7 cellular contexts compared by ENCODE assay signal in the genomic region with DNA sequence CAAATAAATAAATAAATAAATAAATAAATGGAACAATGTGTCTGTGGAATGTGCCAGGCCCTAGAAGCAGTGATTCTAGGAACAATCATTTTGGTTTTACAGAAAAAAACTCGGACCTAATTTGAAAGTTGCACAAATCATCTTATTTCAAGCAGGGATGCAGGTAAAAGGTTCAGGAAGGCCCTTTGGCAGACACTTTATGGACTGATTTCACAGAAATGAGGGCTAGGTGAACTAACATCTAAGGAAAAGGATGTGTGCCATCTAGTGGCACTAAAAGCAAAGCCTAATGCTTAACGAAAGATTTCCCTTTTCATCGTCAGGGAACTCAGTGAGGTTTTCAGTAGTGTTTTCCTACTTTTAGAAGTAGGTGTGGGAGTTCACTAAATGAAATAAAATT. TPM values are rescaled to one million over a fixed set of nuclear protein-coding genes. Genes with fewer than 3 reads are reported as not detected.
DNase-seq lines count a peak whose midpoint lies in the region; ATAC-seq, FAIRE-seq and TF ChIP-seq lines count a peak whose summit lies in the region.
"Not testable (repeated sequence)": the region's sequence is repeated elsewhere in the genome, so short reads cannot be mapped to it uniquely, and the experiment has no call there.

No MANE protein-coding gene starts in this region.

- H3K4me1 Mint-ChIP-seq in neural progenitor cell: not testable (repeated sequence)

- H3K27ac Mint-ChIP-seq in neural progenitor cell: not testable (repeated sequence)

- not testable (repeated sequence) for H3K27me3 Mint-ChIP-seq in neural progenitor cell (ENCODE audit: insufficient read depth, low read depth)

- peak; percentile 76 for FAIRE-seq in keratinocyte (lab: Jason Lieb, UNC)

- H3K79me2 ChIP-seq in DND-41 (ENCODE audit: insufficient read depth, low read length); keratinocyte (ENCODE audit: control insufficient read depth, insufficient read depth, low read length); neural progenitor cell (ENCODE audit: low read depth): not testable (repeated sequence)

- not testable (repeated sequence) for H3K4me3 ChIP-seq in DND-41 (ENCODE audit: low read depth in 1 of 2, low read length in 2 of 2); astrocyte of the spinal cord (ENCODE audit: low read depth, low read length); keratinocyte (ENCODE audit: control insufficient read depth in 2 of 3, extremely low read depth in 1 of 3, insufficient read depth in 2 of 3, low read depth in 1 of 3, low read length in 3 of 3); neural progenitor cell

- H3K4me1 ChIP-seq in DND-41 (ENCODE audit: insufficient read depth, low read length); keratinocyte (ENCODE audit: control insufficient read depth, extremely low read depth, insufficient read depth, low read length); neural progenitor cell: not testable (repeated sequence)

- H3K36me3 ChIP-seq in DND-41 (ENCODE audit: insufficient read depth, low read length); keratinocyte (ENCODE audit: control insufficient read depth in 2 of 2, extremely low read depth in 1 of 2, insufficient read depth in 2 of 2, low read length in 2 of 2); neural progenitor cell: not testable (repeated sequence)

- H3K9me1 ChIP-seq in keratinocyte (ENCODE audit: control insufficient read depth, extremely low read depth, insufficient read depth, low read length): not testable (repeated sequence)

- 0 out of 3 replicates have a peak, but pooled peaks have one; percentile 25 for ATAC-seq in DND-41 (ENCODE audit: insufficient read depth, low read depth)
- ATAC-seq in HG03378 (IDR thresholded peaks at IDR 0.05; ENCODE audit: unreplicated experiment): peak; percentile 29

- H3K9me3 ChIP-seq in DND-41 (ENCODE audit: insufficient read depth, low read length, severe bottlenecking); keratinocyte (ENCODE audit: control insufficient read depth, low read depth, low read length); neural progenitor cell (ENCODE audit: low read depth): not testable (repeated sequence)

- H3K36me3 Mint-ChIP-seq in neural progenitor cell: not testable (repeated sequence)

- H3K9me3 Mint-ChIP-seq in neural progenitor cell: not testable (repeated sequence)

- H3K27ac ChIP-seq in DND-41 (ENCODE audit: low read length); keratinocyte (ENCODE audit: control insufficient read depth, insufficient read depth, low read length); neural progenitor cell: not testable (repeated sequence)

- not testable (repeated sequence) for TF ChIP-seq CTCF in DND-41 (IDR thresholded peaks at IDR 0.05; ENCODE audit: borderline replicate concordance, extremely low read depth, low read length, poor library complexity, severe bottlenecking); astrocyte of the spinal cord (IDR thresholded peaks at IDR 0.05; ENCODE audit: low read depth, low read length); keratinocyte (optimal IDR thresholded peaks at IDR 0.05 in 1 of 3, IDR thresholded peaks at IDR 0.05 in 1 of 3, conservative IDR thresholded peaks at IDR 0.05 in 1 of 3; ENCODE audit: extremely low read depth in 1 of 3, insufficient read depth in 2 of 3, low read length in 3 of 3)
- TF ChIP-seq CTCF in neural progenitor cell (IDR thresholded peaks at IDR 0.05): peak; percentile 40

- not testable (repeated sequence) for H3F3A ChIP-seq in neural progenitor cell (ENCODE audit: low read depth)

- dilution Hi-C loops in keratinocyte (cut with MboI; ENCODE audit: extremely low pct_ligation_motif_present, low sequenced_read_pairs): not testable (repeated sequence)

- in situ Hi-C loops in astrocyte of the spinal cord (cut with HindIII; ENCODE audit: low sequenced_read_pairs): not testable (repeated sequence)

- not testable (repeated sequence) for H3K27me3 ChIP-seq in DND-41 (ENCODE audit: insufficient read depth, low read length, poor library complexity); keratinocyte (ENCODE audit: control insufficient read depth, extremely low read depth, insufficient read depth, low read length); neural progenitor cell

- H3K9ac ChIP-seq in DND-41 (ENCODE audit: low read depth, low read length); keratinocyte (ENCODE audit: control insufficient read depth, extremely low read depth, insufficient read depth, low read length); neural progenitor cell: not testable (repeated sequence)

- H2AFZ ChIP-seq in DND-41 (ENCODE audit: low read depth, low read length); keratinocyte (ENCODE audit: control insufficient read depth, low read length); neural progenitor cell (replicated peaks): not testable (repeated sequence)

- not testable (repeated sequence) for DNase-seq in DND-41; keratinocyte (ENCODE audit: low read depth, low spot score)
- DNase-seq in RPMI8226 (peak; percentile 3), astrocyte of the spinal cord (ENCODE audit: low read depth, low spot score) (peak; percentile 60), fibroblast of gingiva (ENCODE audit: low read depth) (peak; percentile 43), neural progenitor cell (ENCODE audit: low spot score) (peak; percentile 31)

- H3K4me2 ChIP-seq in DND-41 (ENCODE audit: insufficient read depth, low read length); keratinocyte (ENCODE audit: control insufficient read depth, extremely low read depth, insufficient read depth, low read depth, low read length); neural progenitor cell: not testable (repeated sequence)

- not testable (repeated sequence) for H3K4me3 Mint-ChIP-seq in neural progenitor cell

- not testable (repeated sequence) for H4K20me1 ChIP-seq in DND-41 (ENCODE audit: insufficient read depth, low read length); keratinocyte (ENCODE audit: control insufficient read depth, extremely low read depth, insufficient read depth, low read length); neural progenitor cell (ENCODE audit: low read depth)

RNA-seq across cellular contexts. Expression of a gene that starts 4.6 kb away (rescaled TPM):
- polyA plus RNA-seq in keratinocyte: 2.0 to 11.3 TPM (median 7.5 TPM) in 3 replicates
- polyA plus RNA-seq in keratinocyte (2011; ENCODE audit: low read depth): 3.6 TPM
- 3.2 and 4.9 TPM in 2 replicates for polyA plus RNA-seq in keratinocyte (2011; cell fraction: cytosol; rRNA removed)
- polyA plus RNA-seq in keratinocyte (2011; cell fraction: nucleus; rRNA removed): 4.1 TPM in 2 replicates
- polyA plus RNA-seq in keratinocyte (2012; ENCODE audit: low replicate concordance): 1.7 and 20.2 TPM in 2 replicates
- polyA minus RNA-seq in keratinocyte: 1.1 to 7.5 TPM (median 1.8 TPM) in 3 replicates
- 3.1 TPM for polyA minus RNA-seq in keratinocyte (2011; cell fraction: cytosol; rRNA and poly(A)+ RNA removed)
- polyA minus RNA-seq in keratinocyte (2011; cell fraction: nucleus; rRNA and poly(A)+ RNA removed): 1.8 and 4.8 TPM in 2 replicates
- total RNA-seq in neural progenitor cell (ENCODE audit: low replicate concordance): 51.1 and 83.9 TPM in 2 replicates

RNA-seq across cellular contexts. Expression of a gene that starts 17.5 kb away (rescaled TPM):
- 0.25 to 2.1 TPM (median 0.87 TPM) in 3 replicates for polyA plus RNA-seq in keratinocyte
- polyA plus RNA-seq in keratinocyte (2011; ENCODE audit: low read depth): 4.6 TPM
- polyA plus RNA-seq in keratinocyte (2011; cell fraction: cytosol; rRNA removed): 0.21 and 0.33 TPM in 2 replicates
- 3.6 and 5.0 TPM in 2 replicates for polyA plus RNA-seq in keratinocyte (2011; cell fraction: nucleus; rRNA removed)
- polyA plus RNA-seq in keratinocyte (2012; ENCODE audit: low replicate concordance): 0.64 and 1.3 TPM in 2 replicates
- 2.4 to 5.4 TPM in 2 of 3 replicates, not detected in the other for polyA minus RNA-seq in keratinocyte
- not detected for polyA minus RNA-seq in keratinocyte (2011; cell fraction: cytosol; rRNA and poly(A)+ RNA removed)
- polyA minus RNA-seq in keratinocyte (2011; cell fraction: nucleus; rRNA and poly(A)+ RNA removed): 1.1 and 3.2 TPM in 2 replicates
- 0.09 and 0.26 TPM in 2 replicates for total RNA-seq in neural progenitor cell (ENCODE audit: low replicate concordance)

RNA-seq across cellular contexts. Expression of a gene that starts 30.8 kb away (rescaled TPM):
- polyA plus RNA-seq in keratinocyte: 14.5 to 29.2 TPM (median 15.8 TPM) in 3 replicates
- polyA plus RNA-seq in keratinocyte (2011; ENCODE audit: low read depth): 9.2 TPM
- polyA plus RNA-seq in keratinocyte (2011; cell fraction: cytosol; rRNA removed): 14.1 and 21.0 TPM in 2 replicates
- polyA plus RNA-seq in keratinocyte (2011; cell fraction: nucleus; rRNA removed): 8.6 and 9.8 TPM in 2 replicates
- 16.2 and 34.7 TPM in 2 replicates for polyA plus RNA-seq in keratinocyte (2012; ENCODE audit: low replicate concordance)
- 3.4 to 4.5 TPM (median 4.2 TPM) in 3 replicates for polyA minus RNA-seq in keratinocyte
- 6.5 TPM for polyA minus RNA-seq in keratinocyte (2011; cell fraction: cytosol; rRNA and poly(A)+ RNA removed)
- polyA minus RNA-seq in keratinocyte (2011; cell fraction: nucleus; rRNA and poly(A)+ RNA removed): 1.4 and 4.9 TPM in 2 replicates
- total RNA-seq in neural progenitor cell (ENCODE audit: low replicate concordance): 69.4 and 101 TPM in 2 replicates
